In the genomic region with DNA sequence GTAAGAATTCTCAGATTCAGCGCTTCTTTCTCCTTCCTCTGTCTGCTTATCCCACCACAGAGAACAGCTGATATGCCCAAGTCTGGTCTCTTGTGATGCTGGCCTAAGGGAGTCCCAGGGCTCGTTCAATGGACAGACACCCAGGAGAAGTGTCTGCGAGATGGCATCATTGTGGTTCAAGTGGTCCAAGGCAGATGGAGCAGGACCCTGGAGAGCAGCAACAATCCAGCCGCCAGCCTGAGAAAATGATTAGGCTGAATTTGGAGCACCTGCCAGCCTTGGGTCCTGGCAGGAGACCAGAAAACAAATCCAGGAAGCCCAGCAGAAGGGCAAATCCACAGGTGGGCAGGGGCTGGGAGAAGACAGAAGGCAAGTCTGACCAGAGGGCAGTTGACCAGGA, we compare ENCODE assay signal across 15 cellular contexts.
A peak's percentile ranks its signal among the peaks of the same experiment; 100 is the strongest.
DNase-seq lines count a peak whose midpoint lies in the region; ATAC-seq and TF ChIP-seq lines count a peak whose summit lies in the region.
"Had no signal": no experiment of that assay in that cellular context is flagged by ENCODE, and none has a peak within 500 bp of the region (broad histone marks: within the 10 kb centered on the region; RNA-seq: fewer than 3 reads in every experiment).

No MANE protein-coding gene starts in this region.

- H3K56ac ChIP-seq in H9 (ENCODE audit: insufficient read length, low read depth, low read length), result no peak overlapping the region

- H3K4ac ChIP-seq in H9 (ENCODE audit: low read depth, low read length), result no peak overlapping the region

- H4K20me1 ChIP-seq in H9 (ENCODE audit: control insufficient read depth, insufficient read depth, insufficient read length), result no peaks in the 10 kb centered on the region

- H3K27me3 ChIP-seq in H9 (ENCODE audit: insufficient read depth, low read length) (no peaks in the 10 kb centered on the region), SJCRH30 (no peaks in the 10 kb centered on the region)

- no peak overlapping the region for H4K8ac ChIP-seq in H9 (replicated peaks; ENCODE audit: insufficient read length, low read depth, low read length)

- H3T11ph ChIP-seq in H9 (ENCODE audit: low read length), result no peak overlapping the region

- no peak overlapping the region for H2BK5ac ChIP-seq in H9 (ENCODE audit: insufficient read length, low read length)

- no peak overlapping the region for H2BK15ac ChIP-seq in H9 (ENCODE audit: low read depth, low read length)

- H3K27ac Mint-ChIP-seq in H9 (no peak overlapping the region), nephron progenitor cell (no peak overlapping the region)
- H3K27ac Mint-ChIP-seq: B cell; CD4-positive, alpha-beta T cell had no signal

- no peak overlapping the region for H2BK20ac ChIP-seq in H9 (ENCODE audit: low read depth, low read length, poor library complexity, severe bottlenecking)

- no peak overlapping the region for H2AFZ ChIP-seq in H9 (ENCODE audit: low read length)

- no peak overlapping the region for H4K91ac ChIP-seq in H9 (ENCODE audit: insufficient read length, low read depth, low read length)

- H3K4me1 ChIP-seq in H9 (ENCODE audit: insufficient read depth, low read length) (no peaks in the 10 kb centered on the region), SJCRH30 (no peaks in the 10 kb centered on the region; the same call in 1 of the 2 replicates)

- no peak overlapping the region for H3K4me3 ChIP-seq in SJCRH30

- H3K9me3 ChIP-seq in H9 (ENCODE audit: control insufficient read depth, low read depth, low read length) (peaks cover 5% of the 10 kb centered on the region), SJCRH30 (replicated peaks) (no peaks in the 10 kb centered on the region)

- H3K4me2 ChIP-seq in H9 (ENCODE audit: insufficient read depth, insufficient read length, low read length), result no peak overlapping the region

- no peak overlapping the region for H2BK120ac ChIP-seq in H9 (ENCODE audit: low read depth, low read length, poor library complexity, severe bottlenecking)

- H3K9ac ChIP-seq in H9 (ENCODE audit: extremely low read depth, insufficient read length, low read length), result no peak overlapping the region

- no peak for TF ChIP-seq CTCF in H9 (conservative IDR thresholded peaks at IDR 0.05)
- no peak for TF ChIP-seq CTCF in nephron progenitor cell (IDR thresholded peaks at IDR 0.05)
- TF ChIP-seq CTCF in omental fat pad (IDR thresholded peaks at IDR 0.05), result no peak

- peak; percentile 33 for DNase-seq in H9
- DNase-seq in NCI-H1105 treated with DMSO at 0.1 percent for 48 hours (lab: John Stamatoyannopoulos, UW), result peak; percentile 45
- peak; percentile 50 to 73 for DNase-seq in SJCRH30
- peak; percentile 38 for DNase-seq in nephron progenitor cell
- no peak for DNase-seq in posterior vena cava (ENCODE audit: low spot score)
- DNase-seq in omental fat pad (ENCODE audit: low spot score), result no peak
- DNase-seq: ACHN; CD4-positive, alpha-beta T cell; IMR-90; NCI-H1436 treated with DMSO at 0.1 percent for 48 hours; NCI-H446; OCI-M1 had no signal

- H3K4me1 Mint-ChIP-seq in H9, result peaks cover 2 to 10% of the 10 kb centered on the region in 2 experiments; a peak in 2 of 4 replicates
- H3K4me1 Mint-ChIP-seq in nephron progenitor cell, result peaks cover 6% of the 10 kb centered on the region
- H3K4me1 Mint-ChIP-seq: B cell had no signal

- no peak overlapping the region for H2BK12ac ChIP-seq in H9 (ENCODE audit: insufficient read length, low read depth, low read length)

- H3K14ac ChIP-seq in H9 (ENCODE audit: insufficient read depth, low read length), result no peak overlapping the region

- no peak overlapping the region for H3K23ac ChIP-seq in H9 (ENCODE audit: insufficient read length, low read depth, low read length)

- H3K79me1 ChIP-seq in H9 (ENCODE audit: insufficient read depth, low read depth, low read length, poor library complexity, severe bottlenecking), result no peaks in the 10 kb centered on the region

- ATAC-seq in omental fat pad (ENCODE audit: low FRiP score), result no peak
- no peak for ATAC-seq in HG02840 (IDR thresholded peaks at IDR 0.05; ENCODE audit: low FRiP score, unreplicated experiment)

- no peaks in the 10 kb centered on the region for H3K79me2 ChIP-seq in H9 (ENCODE audit: insufficient read depth, low read length)

- intact Hi-C loops in posterior vena cava (cut with DNase I), result no loop called here

- H3K23me2 ChIP-seq in H9 (ENCODE audit: insufficient read length, low read depth, low read length, poor library complexity, severe bottlenecking), result no peaks in the 10 kb centered on the region

- H3K36me3 ChIP-seq in SJCRH30, result no peaks in the 10 kb centered on the region

- H3K27me3 Mint-ChIP-seq in H9 (ENCODE audit: low read depth), result peaks cover 26% of the 10 kb centered on the region
- H3K27me3 Mint-ChIP-seq in nephron progenitor cell (ENCODE audit: low read depth, poor library complexity), result peaks cover 25% of the 10 kb centered on the region
- H3K27me3 Mint-ChIP-seq: B cell had no signal

- WGBS in H9 (ENCODE audit: extremely low coverage, insufficient read length, low lambda C conversion rate), result no CpG with 5 or more reads among the region's 4 CpGs

- H2AK5ac ChIP-seq in H9 (ENCODE audit: insufficient read length, low read length), result no peak overlapping the region

- no peak overlapping the region for H3K4me3 Mint-ChIP-seq in H9
- H3K4me3 Mint-ChIP-seq in nephron progenitor cell, result no peak overlapping the region
- H3K4me3 Mint-ChIP-seq: B cell; CD4-positive, alpha-beta T cell had no signal

- H3K36me3 Mint-ChIP-seq in H9 (ENCODE audit: insufficient read depth in 1 of 3, low read depth in 3 of 3), result no peaks in the 10 kb centered on the region
- H3K36me3 Mint-ChIP-seq in nephron progenitor cell (ENCODE audit: low read depth), result no peaks in the 10 kb centered on the region

- no peak overlapping the region for H4K5ac ChIP-seq in H9 (ENCODE audit: insufficient read length, low read depth, low read length)

- no peak overlapping the region for H3K18ac ChIP-seq in H9 (ENCODE audit: insufficient read length, low read depth, low read length)

- H3K27ac ChIP-seq in H9 (ENCODE audit: insufficient read length, low read depth, low read length) (no peak overlapping the region), SJCRH30 (no peak overlapping the region)
- H3K27ac ChIP-seq: RWPE1 had no signal

- H3K9me3 Mint-ChIP-seq in H9, result no peaks in the 10 kb centered on the region
- H3K9me3 Mint-ChIP-seq in nephron progenitor cell, result no peaks in the 10 kb centered on the region

Comparison
In these comparisons a context has a peak if more than half of its experiments do, and no peak if none do; other contexts are left out.
1. DNase-seq: peak in H9 (single experiment), NCI-H1105 treated with DMSO at 0.1 percent for 48 hours (single experiment), SJCRH30 (2 of 2) and nephron progenitor cell (single experiment); none in posterior vena cava (single experiment) and omental fat pad (single experiment).